29 cellular contexts compared by ENCODE assay signal in the genomic region with DNA sequence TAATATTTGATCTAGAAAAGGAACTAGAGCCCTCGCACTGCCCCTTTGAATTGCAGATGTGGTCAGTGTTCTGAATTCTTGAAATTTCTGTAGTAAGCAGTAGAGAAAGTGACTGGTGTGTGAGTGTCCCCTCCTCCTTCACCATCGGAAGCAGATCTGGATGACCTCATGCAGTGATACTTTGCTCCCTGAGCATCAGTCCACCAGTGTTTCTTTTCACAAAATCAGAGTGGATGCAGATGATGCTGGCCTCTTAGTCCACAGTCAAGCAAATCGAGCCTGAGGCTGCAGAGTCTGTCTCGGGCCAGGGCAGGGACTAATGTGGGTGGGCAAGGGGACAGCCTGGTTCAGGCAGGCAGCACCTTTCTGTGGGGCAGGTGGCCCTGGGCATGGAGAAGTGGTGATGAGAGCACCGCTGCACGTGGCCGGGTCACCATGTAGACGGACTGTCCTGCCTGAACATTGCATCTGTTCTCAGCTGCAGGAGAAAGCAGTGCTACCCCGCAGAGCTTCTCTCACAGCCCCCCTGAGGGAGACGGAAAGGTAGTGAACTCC. TPM values are rescaled to one million over a fixed set of nuclear protein-coding genes. Genes with fewer than 3 reads are reported as not detected.
A peak's percentile ranks its signal among the peaks of the same experiment; 100 is the strongest.
DNase-seq lines count a peak whose midpoint lies in the region; ATAC-seq and TF ChIP-seq lines count a peak whose summit lies in the region.
"Had no signal": no experiment of that assay in that cellular context is flagged by ENCODE, and none has a peak within 500 bp of the region (broad histone marks: within the 10 kb centered on the region; RNA-seq: fewer than 3 reads in every experiment).

No MANE protein-coding gene starts in this region.

- ATAC-seq in Right ventricle myocardium inferior: no peak
- ATAC-seq in WTC11: no peak
- no peak for ATAC-seq in HG03457 (IDR thresholded peaks at IDR 0.05; ENCODE audit: unreplicated experiment)
- ATAC-seq: activated CD8-positive, alpha-beta T cell treated with anti-CD3 and anti-CD28 coated beads, Interleukin-2, amount 10 ng/mL, durations not matched to agents 7 days and 5 days; CD8-positive, alpha-beta T cell; T-cell had no signal

- H3K9me3 ChIP-seq in cardiac muscle cell (ENCODE audit: low read depth): no peaks in the 10 kb centered on the region
- no peaks in the 10 kb centered on the region for H3K9me3 ChIP-seq in smooth muscle cell (replicated peaks; ENCODE audit: low read depth)
- H3K9me3 ChIP-seq: breast epithelium, thoracic aorta, uterus had no signal

- intact Hi-C loops in Right ventricle myocardium inferior (cut with DNase I): no loop called here

- H3K36me3 Mint-ChIP-seq in WTC11 (peaks cover 58% of the 10 kb centered on the region), glutamatergic neuron (ENCODE audit: unreplicated experiment) (no peaks in the 10 kb centered on the region)

- no peak overlapping the region for H3K9ac ChIP-seq in smooth muscle cell (ENCODE audit: low read depth)
- H3K9ac ChIP-seq: neural progenitor cell had no signal

- H3K27ac ChIP-seq in cardiac muscle cell (peak overlapping the region; percentile 83), smooth muscle cell (ENCODE audit: low read depth) (no peak overlapping the region)
- H3K27ac ChIP-seq: breast epithelium, epithelial cell of prostate, neural progenitor cell, thoracic aorta, uterus had no signal

- H3K79me2 ChIP-seq in smooth muscle cell (ENCODE audit: low read depth): peaks cover 45% of the 10 kb centered on the region

- H3K36me3 ChIP-seq in cardiac muscle cell: peaks cover 11% of the 10 kb centered on the region
- peaks cover 11% of the 10 kb centered on the region for H3K36me3 ChIP-seq in smooth muscle cell (ENCODE audit: low read depth)
- H3K36me3 ChIP-seq: breast epithelium, uterus had no signal

- H3F3A ChIP-seq in smooth muscle cell (ENCODE audit: low read depth): peaks cover 12% of the 10 kb centered on the region

- H3K27me3 ChIP-seq in cardiac muscle cell (no peaks in the 10 kb centered on the region), smooth muscle cell (ENCODE audit: low read depth) (no peaks in the 10 kb centered on the region)
- H3K27me3 ChIP-seq: breast epithelium, neural progenitor cell, uterus had no signal

- CTCF ChIA-PET in WTC11 (lab: Charles Lee): no interaction called here

- WGBS in smooth muscle cell (ENCODE audit: low lambda C conversion rate): 74% methylated on average over 10 of the region's 10 CpGs

- H3K4me3 Mint-ChIP-seq in WTC11 (no peak overlapping the region), glutamatergic neuron (ENCODE audit: unreplicated experiment) (no peak overlapping the region)
- H3K4me3 Mint-ChIP-seq: activated CD8-positive, alpha-beta T cell treated with anti-CD3 and anti-CD28 coated beads, Interleukin-2, amount 10 ng/mL, durations not matched to agents 7 days and 5 days; CD8-positive, alpha-beta T cell; neural progenitor cell; T-cell had no signal

- H3K4me1 Mint-ChIP-seq in WTC11 (peaks cover 45% of the 10 kb centered on the region), glutamatergic neuron (ENCODE audit: low read depth, unreplicated experiment) (peaks cover 16% of the 10 kb centered on the region)

- peaks cover 100% of the 10 kb centered on the region for H4K20me1 ChIP-seq in smooth muscle cell (ENCODE audit: low read depth)

- no peak for DNase-seq in cardiac muscle cell (ENCODE audit: low read depth in 1 of 2, low spot score in 1 of 2)
- no peak for DNase-seq in Right ventricle myocardium inferior (ENCODE audit: missing footprints)
- DNase-seq in WTC11 (ENCODE audit: low spot score): no peak
- no peak for DNase-seq in glutamatergic neuron
- no peak for DNase-seq in smooth muscle cell (lab: John Stamatoyannopoulos, UW; ENCODE audit: unreplicated experiment)
- no peak for DNase-seq in nucleus accumbens (lab: John Stamatoyannopoulos, UW)
- no peak for DNase-seq in hippocampal formation (lab: John Stamatoyannopoulos, UW)
- DNase-seq: activated CD8-positive, alpha-beta T cell treated with anti-CD3 and anti-CD28 coated beads, Interleukin-2, amount 10 ng/mL, durations not matched to agents 7 days and 5 days; activated gamma-delta T cell treated with Interleukin-2 at 50 U/mL for 16 hours; effector CD4-positive, alpha-beta T cell; HCEC 1CT; head of caudate nucleus; KBM-7; kidney glomerular epithelial cell; MM.1S; NCI-H1417; NCI-H2081; NCI-H345; NCI-H748 treated with DMSO at 0.1 percent for 48 hours; stimulated activated naive CD4-positive, alpha-beta T cell; T-cell; uterus had no signal

- no peak overlapping the region for H2AFZ ChIP-seq in smooth muscle cell (ENCODE audit: low read depth)
- H2AFZ ChIP-seq: neural progenitor cell had no signal

- H3K4me3 ChIP-seq in cardiac muscle cell (no peak overlapping the region), smooth muscle cell (no peak overlapping the region)
- H3K4me3 ChIP-seq: breast epithelium, neural progenitor cell, thoracic aorta, uterus had no signal

- H3K4me2 ChIP-seq in smooth muscle cell: no peak overlapping the region
- H3K4me2 ChIP-seq: neural progenitor cell had no signal

- H3K9me3 Mint-ChIP-seq in WTC11 (no peaks in the 10 kb centered on the region), glutamatergic neuron (ENCODE audit: unreplicated experiment) (peaks cover 6% of the 10 kb centered on the region)
- H3K9me3 Mint-ChIP-seq: CD8-positive, alpha-beta T cell; neural progenitor cell; T-cell had no signal

- H3K27ac Mint-ChIP-seq in WTC11 (peak overlapping the region; percentile 29; the same call in 1 of the 2 replicates), glutamatergic neuron (ENCODE audit: unreplicated experiment) (peak overlapping the region; percentile 28)
- H3K27ac Mint-ChIP-seq: activated CD8-positive, alpha-beta T cell treated with anti-CD3 and anti-CD28 coated beads, Interleukin-2, amount 10 ng/mL, durations not matched to agents 7 days and 5 days; CD8-positive, alpha-beta T cell; neural progenitor cell; progenitor cell of endocrine pancreas had no signal

- H3K4me1 ChIP-seq in cardiac muscle cell (ENCODE audit: low read depth) (peaks cover 58% of the 10 kb centered on the region), smooth muscle cell (ENCODE audit: low read depth) (peaks cover 19% of the 10 kb centered on the region)
- H3K4me1 ChIP-seq: uterus had no signal

- POLR2A ChIA-PET in WTC11 (lab: Charles Lee): interaction anchor here (0.7 kb wide), 1 partner anchor 626 kb away, joined by 6 read pairs; no protein-coding TSS in a partner anchor

- H3K27me3 Mint-ChIP-seq in WTC11 (ENCODE audit: low read depth) (no peaks in the 10 kb centered on the region), glutamatergic neuron (ENCODE audit: unreplicated experiment) (peaks cover 10% of the 10 kb centered on the region)
- H3K27me3 Mint-ChIP-seq: progenitor cell of endocrine pancreas, T-cell had no signal

- TF ChIP-seq CTCF in cardiac muscle cell (IDR thresholded peaks at IDR 0.05; ENCODE audit: low read depth, low read length) (no peak), WTC11 (IDR thresholded peaks at IDR 0.05) (no peak), glutamatergic neuron (IDR thresholded peaks at IDR 0.05; ENCODE audit: partially characterized antibody, unreplicated experiment) (no peak), smooth muscle cell (IDR thresholded peaks at IDR 0.05; ENCODE audit: borderline replicate concordance, insufficient read depth, poor library complexity, severe bottlenecking) (no peak)

TF ChIP-seq in WTC11, 78 proteins besides CTCF, POLR2A, EP300 and RAD21:
- TF ChIP-seq CREM (CRISPR knock-in tag; IDR thresholded peaks at IDR 0.05) (no peak), FOXK1 (CRISPR knock-in tag; IDR thresholded peaks at IDR 0.05) (no peak), NFYB (CRISPR knock-in tag; conservative IDR thresholded peaks at IDR 0.05; ENCODE audit: low read depth) (no peak)

RNA-seq across cellular contexts. Expression of gene INSIG1, which starts 5.4 kb away (rescaled TPM):
- total RNA-seq in cardiac muscle cell (76.3 and 221 TPM in 2 replicates), Right ventricle myocardium inferior (9.4 TPM), WTC11 (2021) (32.3 to 41.2 TPM (median 40.1 TPM) in 3 replicates), glutamatergic neuron (ENCODE audit: unreplicated experiment) (95.2 TPM), smooth muscle cell (277 and 402 TPM in 2 replicates)
- polyA plus RNA-seq in cardiac muscle cell (37.2 and 103 TPM in 2 replicates), smooth muscle cell (181 and 302 TPM in 2 replicates)
